2 cellular contexts compared by ENCODE assay signal in genomic region chr12:112868459-112869041, GRCh38.
TF ChIP-seq lines count a peak whose summit lies in the region.

No MANE protein-coding gene starts in this region.

TF ChIP-seq in HEK293, 187 proteins besides CTCF, POLR2A, EP300 and RAD21:
- TF ChIP-seq ZBTB11 (tag by site-specific recombination; conservative IDR thresholded peaks at IDR 0.05; ENCODE audit: low read depth), result no peak
- no peak for TF ChIP-seq ZNF660 (tag by site-specific recombination; IDR thresholded peaks at IDR 0.05)
- no peak for TF ChIP-seq ZNF155 (tag by site-specific recombination; IDR thresholded peaks at IDR 0.05)
- TF ChIP-seq REST (tag by site-specific recombination; IDR thresholded peaks at IDR 0.05), result peak; percentile 89
- no peak for TF ChIP-seq PRDM1 (tag by site-specific recombination; IDR thresholded peaks at IDR 0.05)

TF ChIP-seq in WTC11, 78 proteins besides CTCF, POLR2A, EP300 and RAD21 (continued from another document):
- TF ChIP-seq ARID4B (CRISPR knock-in tag; IDR thresholded peaks at IDR 0.05; ENCODE audit: borderline replicate concordance) (peak; percentile 67; the same call in 1 of the 2 replicates), CDX4 (CRISPR knock-in tag; IDR thresholded peaks at IDR 0.05; ENCODE audit: borderline replicate concordance) (no peak), ZBTB21 (CRISPR knock-in tag; IDR thresholded peaks at IDR 0.05; ENCODE audit: borderline replicate concordance) (0 out of 2 replicates have a peak, but pooled peaks have one; percentile 30), ZNF232 (CRISPR knock-in tag; IDR thresholded peaks at IDR 0.05) (0 out of 2 replicates have a peak, but pooled peaks have one; percentile 40), ERG (CRISPR knock-in tag; IDR thresholded peaks at IDR 0.05) (no peak), E2F1 (CRISPR knock-in tag; IDR thresholded peaks at IDR 0.05) (no peak), NFE2L1 (CRISPR knock-in tag; IDR thresholded peaks at IDR 0.05) (no peak), OVOL2 (CRISPR knock-in tag; IDR thresholded peaks at IDR 0.05; ENCODE audit: borderline replicate concordance) (no peak), ZNF532 (CRISPR knock-in tag; IDR thresholded peaks at IDR 0.05; ENCODE audit: borderline replicate concordance) (no peak), MXD4 (CRISPR knock-in tag; IDR thresholded peaks at IDR 0.05; ENCODE audit: borderline replicate concordance) (no peak), FOXJ3 (CRISPR knock-in tag; IDR thresholded peaks at IDR 0.05; ENCODE audit: borderline replicate concordance) (no peak), TEAD4 (CRISPR knock-in tag; IDR thresholded peaks at IDR 0.05) (0 out of 2 replicates have a peak, but pooled peaks have one; percentile 40), E2F4 (CRISPR knock-in tag; IDR thresholded peaks at IDR 0.05; ENCODE audit: borderline replicate concordance, low read depth) (no peak), IRF1 (CRISPR knock-in tag; IDR thresholded peaks at IDR 0.05) (0 out of 2 replicates have a peak, but pooled peaks have one; percentile 31), SMAD4 (CRISPR knock-in tag; IDR thresholded peaks at IDR 0.05) (0 out of 2 replicates have a peak, but pooled peaks have one; percentile 35), IRF2 (CRISPR knock-in tag; IDR thresholded peaks at IDR 0.05; ENCODE audit: borderline replicate concordance, low read depth) (no peak), FOXP1 (CRISPR knock-in tag; IDR thresholded peaks at IDR 0.05; ENCODE audit: borderline replicate concordance) (no peak), ZNF138 (CRISPR knock-in tag; conservative IDR thresholded peaks at IDR 0.05) (no peak), NR2C2 (CRISPR knock-in tag; IDR thresholded peaks at IDR 0.05) (no peak), HMGXB4 (CRISPR knock-in tag; IDR thresholded peaks at IDR 0.05) (no peak), USF1 (CRISPR knock-in tag; IDR thresholded peaks at IDR 0.05) (peak; percentile 57; the same call in 1 of the 2 replicates), ZNF425 (CRISPR knock-in tag; conservative IDR thresholded peaks at IDR 0.05) (no peak), NFYB (CRISPR knock-in tag; conservative IDR thresholded peaks at IDR 0.05; ENCODE audit: low read depth) (no peak), ZNF121 (CRISPR knock-in tag; IDR thresholded peaks at IDR 0.05) (no peak), JUN (CRISPR knock-in tag; IDR thresholded peaks at IDR 0.05) (peak; percentile 62; the same call in 1 of the 2 replicates), E2F5 (CRISPR knock-in tag; IDR thresholded peaks at IDR 0.05) (no peak), GTF2I (CRISPR knock-in tag; conservative IDR thresholded peaks at IDR 0.05) (no peak), CREB1 (CRISPR knock-in tag; IDR thresholded peaks at IDR 0.05) (0 out of 2 replicates have a peak, but pooled peaks have one; percentile 26), FOXK1 (CRISPR knock-in tag; IDR thresholded peaks at IDR 0.05) (no peak), ETV6 (CRISPR knock-in tag; IDR thresholded peaks at IDR 0.05) (0 out of 2 replicates have a peak, but pooled peaks have one; percentile 37), RELA (CRISPR knock-in tag; IDR thresholded peaks at IDR 0.05; ENCODE audit: borderline replicate concordance) (no peak), ZNF423 (CRISPR knock-in tag; IDR thresholded peaks at IDR 0.05) (no peak)
